21 cellular contexts compared by ENCODE assay signal in the genomic region with DNA sequence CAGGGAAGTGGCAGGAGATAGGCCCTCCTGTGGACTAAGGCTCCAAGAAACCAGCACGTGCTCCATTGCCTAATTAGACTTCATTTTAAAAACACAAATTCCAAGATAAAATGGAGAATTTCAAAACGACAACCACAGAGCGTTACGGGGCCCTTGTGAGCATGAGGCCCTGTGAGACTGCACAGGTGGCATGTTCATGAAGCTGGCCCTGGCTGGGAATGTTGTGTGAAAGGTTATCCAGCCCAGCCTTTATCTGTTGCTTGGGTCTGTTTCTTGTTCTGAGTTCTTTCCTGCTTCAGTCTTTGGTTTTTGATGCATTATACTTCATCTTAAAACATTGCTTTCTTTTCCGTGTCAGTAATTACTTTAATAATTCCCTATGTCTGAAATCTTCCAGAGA.
A peak's percentile ranks its signal among the peaks of the same experiment; 100 is the strongest.
DNase-seq lines count a peak whose midpoint lies in the region; ATAC-seq and TF ChIP-seq lines count a peak whose summit lies in the region.
"Had no signal": no experiment of that assay in that cellular context is flagged by ENCODE, and none has a peak within 500 bp of the region (broad histone marks: within the 10 kb centered on the region; RNA-seq: fewer than 3 reads in every experiment).

No MANE protein-coding gene starts in this region.

- no peak for TF ChIP-seq CTCF in body of pancreas (IDR thresholded peaks at IDR 0.05)
- TF ChIP-seq CTCF in esophagus muscularis mucosa (IDR thresholded peaks at IDR 0.05) = no peak
- TF ChIP-seq CTCF in neural progenitor cell (IDR thresholded peaks at IDR 0.05) = no peak
- TF ChIP-seq CTCF in psoas muscle (IDR thresholded peaks at IDR 0.05) = no peak
- no peak for TF ChIP-seq CTCF in foreskin fibroblast (IDR thresholded peaks at IDR 0.05; ENCODE audit: low read depth, low read length)
- TF ChIP-seq CTCF in smooth muscle cell (IDR thresholded peaks at IDR 0.05; ENCODE audit: borderline replicate concordance, insufficient read depth, poor library complexity, severe bottlenecking) = no peak
- no peak for TF ChIP-seq CTCF in mammary epithelial cell (conservative IDR thresholded peaks at IDR 0.05 in 1 of 2, IDR thresholded peaks at IDR 0.05 in 1 of 2; ENCODE audit: extremely low read depth in 1 of 2, insufficient read depth in 1 of 2, low read depth in 1 of 2, low read length in 2 of 2)

- H3K27ac Mint-ChIP-seq in neural progenitor cell = peak overlapping the region; percentile 10
- H3K27ac Mint-ChIP-seq: CD14-positive monocyte; CD4-positive, alpha-beta memory T cell; CD4-positive, CD25-positive, alpha-beta regulatory T cell; CD8-positive, alpha-beta memory T cell had no signal

- peak in 3 of 4 donors; percentile 37 to 57 (median 46) for DNase-seq in body of pancreas
- peak; percentile 53 for DNase-seq in esophagus muscularis mucosa (ENCODE audit: extremely low spot score)
- no peak for DNase-seq in neural progenitor cell (ENCODE audit: low spot score)
- no peak for DNase-seq in psoas muscle
- DNase-seq in foreskin fibroblast = no peak
- no peak for DNase-seq in smooth muscle cell (lab: John Stamatoyannopoulos, UW; ENCODE audit: unreplicated experiment)
- no peak for DNase-seq in mammary epithelial cell
- DNase-seq: 8988T; ACHN; BE2C; C1 segment of cervical spinal cord; CD4-positive, alpha-beta memory T cell; CD4-positive, CD25-positive, alpha-beta regulatory T cell; CD8-positive, alpha-beta memory T cell; COR-L47; DMS 273 treated with DMSO at 0.1 percent for 48 hours; DMS79 treated with DMSO at 0.1 percent for 48 hours; GF-D8 had no signal

- peaks cover 12% of the 10 kb centered on the region for H3K4me1 Mint-ChIP-seq in neural progenitor cell
- H3K4me1 Mint-ChIP-seq: CD14-positive monocyte; CD4-positive, alpha-beta memory T cell; CD4-positive, CD25-positive, alpha-beta regulatory T cell; CD8-positive, alpha-beta memory T cell had no signal

- dilution Hi-C loops in mammary epithelial cell (cut with HindIII; ENCODE audit: low sequenced_read_pairs) = no loop called here

- in situ Hi-C loops in mammary epithelial cell (cut with MboI; ENCODE audit: low sequenced_read_pairs in 2 of 2) = no loop called here

- CTCF ChIA-PET in mammary epithelial cell (lab: Charles Lee; ENCODE audit: low non-redundant PET) = no interaction called here

- H3K4me3 ChIP-seq in body of pancreas = no peak overlapping the region
- no peak overlapping the region for H3K4me3 ChIP-seq in esophagus muscularis mucosa
- no peak overlapping the region for H3K4me3 ChIP-seq in neural progenitor cell
- no peak overlapping the region for H3K4me3 ChIP-seq in psoas muscle
- H3K4me3 ChIP-seq in foreskin fibroblast (ENCODE audit: low read depth in 1 of 2, low read length in 2 of 2) = no peak overlapping the region
- no peak overlapping the region for H3K4me3 ChIP-seq in smooth muscle cell
- H3K4me3 ChIP-seq in mammary epithelial cell (replicated peaks in 1 of 3; ENCODE audit: insufficient read depth in 1 of 3, low read depth in 2 of 3, low read length in 3 of 3) = no peak overlapping the region
- H3K4me3 ChIP-seq: BLaER1 had no signal

- no peak for TF ChIP-seq EP300 in esophagus muscularis mucosa (IDR thresholded peaks at IDR 0.05)

- no peak for TF ChIP-seq POLR2A in body of pancreas (IDR thresholded peaks at IDR 0.05)
- no peak for TF ChIP-seq POLR2A in esophagus muscularis mucosa (IDR thresholded peaks at IDR 0.05; ENCODE audit: low read depth)

- H3K9ac ChIP-seq in neural progenitor cell (no peak overlapping the region), smooth muscle cell (ENCODE audit: low read depth) (no peak overlapping the region), mammary epithelial cell (ENCODE audit: insufficient read depth, low read length) (no peak overlapping the region)
- H3K9ac ChIP-seq: BLaER1 had no signal

- H3F3A ChIP-seq in neural progenitor cell (ENCODE audit: low read depth) = no peaks in the 10 kb centered on the region
- H3F3A ChIP-seq in smooth muscle cell (ENCODE audit: low read depth) = no peaks in the 10 kb centered on the region

- BruUV-seq in mammary epithelial cell (replicated peaks; lab: Mats Ljungman, UMichigan) = no TSS peak

- peaks cover 11% of the 10 kb centered on the region for H3K9me3 Mint-ChIP-seq in neural progenitor cell

- no peak for ATAC-seq in body of pancreas
- ATAC-seq in psoas muscle = peak in 3 of 4 donors; percentile 57 to 72 (median 57)
- ATAC-seq in HG03520 (IDR thresholded peaks at IDR 0.05; ENCODE audit: unreplicated experiment) = no peak

- H3K27me3 Mint-ChIP-seq in neural progenitor cell (ENCODE audit: insufficient read depth, low read depth) = peaks cover 2% of the 10 kb centered on the region

- H3K4me2 ChIP-seq in neural progenitor cell = no peak overlapping the region
- no peak overlapping the region for H3K4me2 ChIP-seq in smooth muscle cell
- H3K4me2 ChIP-seq in mammary epithelial cell (ENCODE audit: insufficient read depth, low read depth, low read length) = no peak overlapping the region
- H3K4me2 ChIP-seq: BLaER1 had no signal

- H3K27me3 ChIP-seq in body of pancreas (no peaks in the 10 kb centered on the region), esophagus muscularis mucosa (no peaks in the 10 kb centered on the region), neural progenitor cell (no peaks in the 10 kb centered on the region), psoas muscle (ENCODE audit: insufficient read depth in 3 of 3, low read length in 2 of 3) (no peaks in the 10 kb centered on the region), smooth muscle cell (ENCODE audit: low read depth) (no peaks in the 10 kb centered on the region), mammary epithelial cell (ENCODE audit: insufficient read depth, low read length) (no peaks in the 10 kb centered on the region)
- H3K27me3 ChIP-seq: BLaER1 had no signal

- H3K4me1 ChIP-seq in body of pancreas (no peaks in the 10 kb centered on the region), esophagus muscularis mucosa (no peaks in the 10 kb centered on the region), neural progenitor cell (peaks cover 7% of the 10 kb centered on the region), psoas muscle (peaks cover 15% of the 10 kb centered on the region), smooth muscle cell (ENCODE audit: low read depth) (peaks cover 8% of the 10 kb centered on the region), mammary epithelial cell (ENCODE audit: insufficient read depth, low read length) (no peaks in the 10 kb centered on the region)
- H3K4me1 ChIP-seq: BE2C, BLaER1 had no signal

- H3K27ac ChIP-seq in body of pancreas (no peak overlapping the region), esophagus muscularis mucosa (replicated peaks in 1 of 4) (no peak overlapping the region), neural progenitor cell (no peak overlapping the region), psoas muscle (no peak overlapping the region), smooth muscle cell (ENCODE audit: low read depth) (no peak overlapping the region), mammary epithelial cell (ENCODE audit: insufficient read depth, low read depth, low read length) (no peak overlapping the region)
- H3K27ac ChIP-seq: BLaER1 had no signal

- H3K36me3 ChIP-seq in body of pancreas (replicated peaks in 1 of 2; ENCODE audit: insufficient read depth in 1 of 2, low read depth in 2 of 2) (no peaks in the 10 kb centered on the region), esophagus muscularis mucosa (no peaks in the 10 kb centered on the region), neural progenitor cell (no peaks in the 10 kb centered on the region), psoas muscle (ENCODE audit: insufficient read depth in 1 of 2, low read depth in 1 of 2) (no peaks in the 10 kb centered on the region), smooth muscle cell (ENCODE audit: low read depth) (no peaks in the 10 kb centered on the region), mammary epithelial cell (ENCODE audit: insufficient read depth, low read length) (no peaks in the 10 kb centered on the region)
- H3K36me3 ChIP-seq: BE2C, BLaER1 had no signal

- WGBS in body of pancreas, 2 donors = 44 to 47% methylated on average over 5 of the region's 5 CpGs
- 83% methylated on average over 5 of the region's 5 CpGs for WGBS in esophagus muscularis mucosa
- 54 to 80% (median 55%) methylated on average over 5 of the region's 5 CpGs for WGBS in psoas muscle, 3 donors
- 91% methylated on average over 5 of the region's 5 CpGs for WGBS in smooth muscle cell (ENCODE audit: low lambda C conversion rate)
- 91% methylated on average over 5 of the region's 5 CpGs for WGBS in mammary epithelial cell (ENCODE audit: low coverage, missing lambda C conversion rate)

- H2AFZ ChIP-seq in neural progenitor cell (replicated peaks) (no peak overlapping the region), smooth muscle cell (ENCODE audit: low read depth) (no peak overlapping the region), mammary epithelial cell (ENCODE audit: low read depth, low read length) (no peak overlapping the region)

- H3K79me2 ChIP-seq in neural progenitor cell (ENCODE audit: low read depth) = no peaks in the 10 kb centered on the region
- no peaks in the 10 kb centered on the region for H3K79me2 ChIP-seq in smooth muscle cell (ENCODE audit: low read depth)
- H3K79me2 ChIP-seq in mammary epithelial cell (ENCODE audit: insufficient read depth, low read length) = no peaks in the 10 kb centered on the region

- intact Hi-C loops in body of pancreas (cut with DNase I) = no loop called here
- intact Hi-C loops in esophagus muscularis mucosa (cut with DNase I) = no loop called here
- intact Hi-C loops in psoas muscle (cut with DNase I) = no loop called here
- intact Hi-C loops in mammary epithelial cell (cut with micrococcal nuclease) = no loop called here

- peaks cover 4% of the 10 kb centered on the region for H3K36me3 Mint-ChIP-seq in neural progenitor cell
- H3K36me3 Mint-ChIP-seq: CD14-positive monocyte; CD4-positive, alpha-beta memory T cell; CD4-positive, CD25-positive, alpha-beta regulatory T cell had no signal

- H3K9me3 ChIP-seq in body of pancreas (no peaks in the 10 kb centered on the region), esophagus muscularis mucosa (no peaks in the 10 kb centered on the region), neural progenitor cell (ENCODE audit: low read depth) (no peaks in the 10 kb centered on the region), psoas muscle (no peaks in the 10 kb centered on the region), smooth muscle cell (replicated peaks; ENCODE audit: low read depth) (no peaks in the 10 kb centered on the region), mammary epithelial cell (replicated peaks; ENCODE audit: insufficient read depth, low read length) (no peaks in the 10 kb centered on the region)
- H3K9me3 ChIP-seq: BE2C, BLaER1 had no signal

- no peak overlapping the region for H3K4me3 Mint-ChIP-seq in neural progenitor cell
- H3K4me3 Mint-ChIP-seq: CD14-positive monocyte; CD4-positive, alpha-beta memory T cell; CD4-positive, CD25-positive, alpha-beta regulatory T cell; CD8-positive, alpha-beta memory T cell had no signal

- H4K20me1 ChIP-seq in neural progenitor cell (ENCODE audit: low read depth) (no peaks in the 10 kb centered on the region), smooth muscle cell (ENCODE audit: low read depth) (no peaks in the 10 kb centered on the region), mammary epithelial cell (ENCODE audit: insufficient read depth, low read length) (no peaks in the 10 kb centered on the region)
- H4K20me1 ChIP-seq: BLaER1 had no signal

Comparison
In these comparisons a context has a peak if more than half of its experiments do, and no peak if none do; other contexts are left out.
1. ATAC-seq: peak in psoas muscle (3 of 4); none in body of pancreas (single experiment) and HG03520 (single experiment).
2. DNase-seq: peak in body of pancreas (3 of 4) and esophagus muscularis mucosa (single experiment); none in neural progenitor cell (single experiment), psoas muscle (0 of 2), foreskin fibroblast (0 of 2), smooth muscle cell (single experiment) and mammary epithelial cell (single experiment).